Comparison of ENCODE assay signal across 8 cellular contexts in genomic region chr1:28507646-28508434, GRCh38. TPM values are rescaled to one million over a fixed set of nuclear protein-coding genes. Genes with fewer than 3 reads are reported as not detected.
A peak's percentile ranks its signal among the peaks of the same experiment; 100 is the strongest.
DNase-seq lines count a peak whose midpoint lies in the region; ATAC-seq and TF ChIP-seq lines count a peak whose summit lies in the region.

No MANE protein-coding gene starts in this region.

- peaks cover 0 to 6% of the 10 kb centered on the region in 2 experiments for H3K4me1 ChIP-seq in trophoblast cell (ENCODE audit: control insufficient read depth in 1 of 2, insufficient read depth in 2 of 2, low read length in 2 of 2)

- peak overlapping the region; percentile 92 for H3K27ac ChIP-seq in trophoblast cell (ENCODE audit: low read depth, low read length)

- H2AK5ac ChIP-seq in trophoblast cell (ENCODE audit: low read length) = no peak overlapping the region

- H3K36me3 ChIP-seq in GM06990 (ENCODE audit: control insufficient read depth, insufficient read depth, low read length) (peaks cover 24% of the 10 kb centered on the region), trophoblast cell (ENCODE audit: control insufficient read depth in 1 of 2, insufficient read depth in 2 of 2, low read length in 2 of 2) (peaks cover 37 to 42% of the 10 kb centered on the region in 2 experiments)

- H3K9ac ChIP-seq in trophoblast cell (ENCODE audit: low read length) = peak overlapping the region; percentile 96

- peaks cover 28% of the 10 kb centered on the region for H3K79me1 ChIP-seq in trophoblast cell (ENCODE audit: low read length)

- peak overlapping the region; percentile 58 for H2BK120ac ChIP-seq in trophoblast cell (ENCODE audit: insufficient read depth, low read length, poor library complexity)

- H3K4ac ChIP-seq in trophoblast cell (ENCODE audit: low read depth, low read length) = peak overlapping the region; percentile 84

- no peaks in the 10 kb centered on the region for H3K27me3 Mint-ChIP-seq in effector memory CD8-positive, alpha-beta T cell

- peak overlapping the region; percentile 85 for H2BK5ac ChIP-seq in trophoblast cell (ENCODE audit: low read depth, low read length, poor library complexity)

- peak overlapping the region; percentile 84 for H3K4me2 ChIP-seq in trophoblast cell (ENCODE audit: low read length)

- no peak for TF ChIP-seq CTCF in GM06990 (IDR thresholded peaks at IDR 0.05; ENCODE audit: insufficient read depth, low read length, poor library complexity, severe bottlenecking)

- H4K91ac ChIP-seq in trophoblast cell (ENCODE audit: low read depth, low read length) = peak overlapping the region; percentile 61

- no CpG with 5 or more reads among the region's 10 CpGs for WGBS in trophoblast cell (ENCODE audit: extremely low coverage, insufficient coverage, insufficient read length)

- no peak for ATAC-seq in effector memory CD8-positive, alpha-beta T cell (replicated peaks)
- ATAC-seq in GM21447 (IDR thresholded peaks at IDR 0.05; ENCODE audit: unreplicated experiment) (no peak), GM19023 (IDR thresholded peaks at IDR 0.05; ENCODE audit: unreplicated experiment) (no peak)

- peak overlapping the region; percentile 98 for H3K27ac Mint-ChIP-seq in effector memory CD8-positive, alpha-beta T cell

- no peak overlapping the region for H2BK12ac ChIP-seq in trophoblast cell (ENCODE audit: low read length)

- peak overlapping the region; percentile 48 for H3K14ac ChIP-seq in trophoblast cell (ENCODE audit: low read length)

- no peak overlapping the region for H2AFZ ChIP-seq in trophoblast cell (ENCODE audit: insufficient read depth, low read length, poor library complexity)

- H3K4me1 Mint-ChIP-seq in effector memory CD8-positive, alpha-beta T cell (ENCODE audit: low read depth in 2 of 2) = peaks cover 54 to 67% of the 10 kb centered on the region in 2 donors

- no peaks in the 10 kb centered on the region for H3K9me3 ChIP-seq in trophoblast cell (ENCODE audit: insufficient read depth, low read depth, low read length)

- no peak overlapping the region for H3K23ac ChIP-seq in trophoblast cell (ENCODE audit: low read length)

- peak overlapping the region; percentile 71 for H4K8ac ChIP-seq in trophoblast cell (ENCODE audit: low read depth, low read length)

- no peaks in the 10 kb centered on the region for H3K9me3 Mint-ChIP-seq in effector memory CD8-positive, alpha-beta T cell

- H3K36me3 Mint-ChIP-seq in effector memory CD8-positive, alpha-beta T cell (ENCODE audit: insufficient read depth) = peaks cover 83% of the 10 kb centered on the region

- no peak overlapping the region for H4K12ac ChIP-seq in trophoblast cell (ENCODE audit: low read depth, low read length)

- no peaks in the 10 kb centered on the region for H3K27me3 ChIP-seq in GM06990 (replicated peaks; ENCODE audit: control insufficient read depth, insufficient read depth, low read length)
- no peaks in the 10 kb centered on the region for H3K27me3 ChIP-seq in trophoblast cell (ENCODE audit: insufficient read depth, low read length)

- no peak for DNase-seq in GM06990 (ENCODE audit: extremely low read depth, insufficient read length)
- DNase-seq in effector memory CD8-positive, alpha-beta T cell = no peak
- DNase-seq in trophoblast cell = no peak
- DNase-seq in COLO829 (ENCODE audit: low spot score) = no peak
- no peak for DNase-seq in NCI-H526 treated with DMSO at 0.1 percent for 48 hours (lab: John Stamatoyannopoulos, UW)

- H3K4me3 Mint-ChIP-seq in effector memory CD8-positive, alpha-beta T cell = peak overlapping the region; percentile 98 to 100

- peak overlapping the region; percentile 51 for H3K18ac ChIP-seq in trophoblast cell (ENCODE audit: low read length)

- peak overlapping the region; percentile 93 for H3K4me3 ChIP-seq in GM06990 (replicated peaks; ENCODE audit: low read depth, low read length)
- peak overlapping the region; percentile 93 for H3K4me3 ChIP-seq in trophoblast cell (ENCODE audit: low read depth, low read length)

- peaks cover 19% of the 10 kb centered on the region for H3K79me2 ChIP-seq in trophoblast cell (ENCODE audit: control insufficient read depth, insufficient read depth, low read length, poor library complexity)

TF ChIP-seq in PFSK-1, 5 proteins besides CTCF, POLR2A, EP300 and RAD21:
- TF ChIP-seq REST (IDR thresholded peaks at IDR 0.05; ENCODE audit: insufficient read depth in 1 of 2, low read depth in 2 of 2, low read length in 2 of 2) = no peak
- TF ChIP-seq SIN3A (IDR thresholded peaks at IDR 0.05; ENCODE audit: borderline replicate concordance, insufficient read depth, low read length) = no peak
- peak; percentile 9; the same call in 1 of the 2 replicates for TF ChIP-seq POLR2AphosphoS5 (IDR thresholded peaks at IDR 0.05; ENCODE audit: low read depth, low read length)

RNA-seq across cellular contexts. Expression of gene RCC1, which starts 2.0 kb away (rescaled TPM):
- polyA plus RNA-seq in PFSK-1 (2012; ENCODE audit: insufficient read length, low read depth) = 126 TPM
- 90.8 and 94.1 TPM in 2 replicates for polyA plus RNA-seq in trophoblast cell (2013)

RNA-seq across cellular contexts. Expression of gene TRNAU1AP, which starts 45.0 kb away (rescaled TPM):
- polyA plus RNA-seq in PFSK-1 (2012; ENCODE audit: insufficient read length, low read depth) = 21.4 TPM
- 50.8 and 53.6 TPM in 2 replicates for polyA plus RNA-seq in trophoblast cell (2013)
